ENCODE assay signal across 8 cellular contexts in the genomic region with DNA sequence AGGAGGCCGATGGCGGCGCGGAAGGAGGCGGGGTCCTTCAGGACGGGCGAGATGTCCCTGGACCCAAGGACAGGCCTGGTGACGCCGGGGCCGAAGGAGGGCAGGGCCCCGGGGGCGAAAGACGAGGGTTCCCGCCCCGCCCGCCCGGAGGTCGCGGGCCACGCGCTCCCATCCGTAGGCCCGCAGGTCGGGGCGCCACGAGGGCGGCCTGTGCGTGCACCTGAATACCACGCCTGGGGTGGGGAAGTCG. TPM values are rescaled to one million over a fixed set of nuclear protein-coding genes. Genes with fewer than 3 reads are reported as not detected.
A peak's percentile ranks its signal among the peaks of the same experiment; 100 is the strongest.
DNase-seq lines count a peak whose midpoint lies in the region; ATAC-seq and TF ChIP-seq lines count a peak whose summit lies in the region.

No MANE protein-coding gene starts in this region.

- no peaks in the 10 kb centered on the region for H3K27me3 ChIP-seq in right atrium auricular region
- no peaks in the 10 kb centered on the region for H3K27me3 ChIP-seq in esophagus muscularis mucosa
- H3K27me3 ChIP-seq in gastrocnemius medialis = no peaks in the 10 kb centered on the region

- H3K9me2 ChIP-seq in OCI-LY7 (ENCODE audit: insufficient read depth, low read length) = no peaks in the 10 kb centered on the region

- no peak for DNase-seq in right atrium auricular region (ENCODE audit: low spot score)
- no peak for DNase-seq in cardiac septum (ENCODE audit: low spot score)
- DNase-seq in OCI-LY7 (ENCODE audit: low spot score) = no peak
- DNase-seq in esophagus muscularis mucosa (ENCODE audit: extremely low spot score) = no peak
- no peak for DNase-seq in gastrocnemius medialis
- no peak for DNase-seq in NCI-H1092 (lab: John Stamatoyannopoulos, UW)
- DNase-seq in posterior vena cava (ENCODE audit: low spot score) = no peak

- BruUV-seq in OCI-LY7 (replicated peaks; lab: Mats Ljungman, UMichigan) = no TSS peak

- TF ChIP-seq EP300 in esophagus muscularis mucosa (IDR thresholded peaks at IDR 0.05) = no peak

- peak overlapping the region; percentile 74 for H3K4me2 ChIP-seq in OCI-LY7 (ENCODE audit: low read length)

- in situ Hi-C loops in gastrocnemius medialis (cut with MboI; ENCODE audit: low sequenced_read_pairs in 4 of 4) = no loop called here

- TF ChIP-seq POLR2A in esophagus muscularis mucosa (IDR thresholded peaks at IDR 0.05; ENCODE audit: low read depth) (no peak), gastrocnemius medialis (IDR thresholded peaks at IDR 0.05) (no peak)

- peak overlapping the region; percentile 50 to 77 for H3K4me3 ChIP-seq in right atrium auricular region
- peak overlapping the region; percentile 75 for H3K4me3 ChIP-seq in OCI-LY7 (ENCODE audit: low read depth, low read length, poor library complexity, severe bottlenecking)
- peak overlapping the region; percentile 77 to 90 (median 81) for H3K4me3 ChIP-seq in esophagus muscularis mucosa
- H3K4me3 ChIP-seq in gastrocnemius medialis = peak overlapping the region; percentile 70 to 81 (median 74)

- no peaks in the 10 kb centered on the region for H4K20me1 ChIP-seq in OCI-LY7 (ENCODE audit: insufficient read depth, low read length)

- H3K36me3 ChIP-seq in right atrium auricular region = peaks cover 10% of the 10 kb centered on the region
- peaks cover 42% of the 10 kb centered on the region for H3K36me3 ChIP-seq in OCI-LY7 (ENCODE audit: insufficient read depth, low read length)
- H3K36me3 ChIP-seq in esophagus muscularis mucosa = peaks cover 0 to 28% (median 24%) of the 10 kb centered on the region in 4 donors
- H3K36me3 ChIP-seq in gastrocnemius medialis = peaks cover 0 to 10% of the 10 kb centered on the region in 2 donors

- TF ChIP-seq CTCF in right atrium auricular region (IDR thresholded peaks at IDR 0.05) = no peak
- no peak for TF ChIP-seq CTCF in OCI-LY7 (conservative IDR thresholded peaks at IDR 0.05; ENCODE audit: low read length)
- TF ChIP-seq CTCF in esophagus muscularis mucosa (IDR thresholded peaks at IDR 0.05) = no peak
- no peak for TF ChIP-seq CTCF in gastrocnemius medialis (IDR thresholded peaks at IDR 0.05 in 4 of 5, conservative IDR thresholded peaks at IDR 0.05 in 1 of 5)

- CTCF ChIA-PET in OCI-LY7 (lab: Charles Lee; ENCODE audit: unreplicated experiment) = interaction anchor here (0.9 kb wide), 1 partner anchor 18 kb away, joined by 3 read pairs; no protein-coding TSS in a partner anchor

- POLR2A ChIA-PET in OCI-LY7 (lab: Charles Lee) = no interaction called here

- no peak overlapping the region for H2AFZ ChIP-seq in OCI-LY7 (ENCODE audit: low read length)

- ATAC-seq in gastrocnemius medialis (peak; percentile 27 to 29), HG03354 (IDR thresholded peaks at IDR 0.05; ENCODE audit: poor library complexity, severe bottlenecking, unreplicated experiment) (no peak)

- intact Hi-C loops in cardiac septum (cut with DNase I) (loop anchor here (5.0 kb wide), 2 partner anchors 356 to 406 kb away; a partner anchor contains a TSS), OCI-LY7 (cut with micrococcal nuclease; ENCODE audit: unreplicated experiment) (loop anchor here (10.0 kb wide), 1 partner anchor 283 kb away; a partner anchor contains a TSS), esophagus muscularis mucosa (cut with DNase I) (loop anchor here (10.0 kb wide), 1 partner anchor 363 kb away; a partner anchor contains a TSS), gastrocnemius medialis (cut with DNase I; ENCODE audit: low total_unique reads) (loop anchor here (1.0 to 10.0 kb wide), 7 partner anchors 8 to 947 kb away; a partner anchor contains a TSS), posterior vena cava (cut with DNase I) (no loop called here)

- H3K4me1 ChIP-seq in right atrium auricular region = peaks cover 0 to 37% of the 10 kb centered on the region in 2 donors
- H3K4me1 ChIP-seq in OCI-LY7 (ENCODE audit: insufficient read depth, low read length, poor library complexity, severe bottlenecking) = peaks cover 24% of the 10 kb centered on the region
- H3K4me1 ChIP-seq in esophagus muscularis mucosa = peaks cover 26 to 45% (median 40%) of the 10 kb centered on the region in 4 donors
- peaks cover 14 to 21% of the 10 kb centered on the region in 2 donors for H3K4me1 ChIP-seq in gastrocnemius medialis

- no CpG with 5 or more reads among the region's 30 CpGs for WGBS in esophagus muscularis mucosa

- peaks cover 12% of the 10 kb centered on the region; the same call in 1 of the 2 replicates for H3K79me2 ChIP-seq in OCI-LY7 (ENCODE audit: insufficient read depth, low read depth, low read length)

- H3K9me3 ChIP-seq in right atrium auricular region (no peaks in the 10 kb centered on the region), OCI-LY7 (ENCODE audit: low read length) (no peaks in the 10 kb centered on the region), esophagus muscularis mucosa (no peaks in the 10 kb centered on the region), gastrocnemius medialis (no peaks in the 10 kb centered on the region)

- H3K27ac ChIP-seq in right atrium auricular region (peak overlapping the region; percentile 87 to 92), OCI-LY7 (ENCODE audit: low read depth, low read length, poor library complexity, severe bottlenecking) (peak overlapping the region; percentile 76), esophagus muscularis mucosa (replicated peaks in 1 of 4) (peak overlapping the region; percentile 86 to 97 (median 92)), gastrocnemius medialis (peak overlapping the region; percentile 81 to 91 (median 90))

RNA-seq across cellular contexts. Expression of a gene that starts 0.2 kb away (rescaled TPM):
- total RNA-seq in right atrium auricular region = 10 to 100 TPM; 50.6 to 90.4 TPM
- 46.6 TPM for total RNA-seq in cardiac septum
- total RNA-seq in OCI-LY7 (2014; rRNA removed; shearing (Covaris generic)) = 168 and 216 TPM in 2 replicates
- 118 and 151 TPM in 2 replicates for total RNA-seq in OCI-LY7 (2022)
- 100 to 1,000 TPM in 2 of 4 donors, 10 to 100 TPM in 2; 60.6 to 141 (median 98.6) TPM for total RNA-seq in esophagus muscularis mucosa
- total RNA-seq in gastrocnemius medialis = 10 to 100 TPM; 56.2 to 78.7 (median 62.4) TPM
- total RNA-seq in posterior vena cava = 10 to 100 TPM; 73.1 to 92.8 TPM

RNA-seq across cellular contexts. Expression of a gene that starts 7.9 kb away (rescaled TPM):
- 1 to 10 TPM in 1 of 2 donors, under 1 TPM in 1; 0.39 to 1.3 TPM for total RNA-seq in right atrium auricular region
- total RNA-seq in cardiac septum = 0.46 TPM
- total RNA-seq in OCI-LY7 (2014; rRNA removed; shearing (Covaris generic)) = 82.7 and 90.2 TPM in 2 replicates
- total RNA-seq in OCI-LY7 (2022) = 108 and 150 TPM in 2 replicates
- 1 to 10 TPM in 1 of 4 donors, under 1 TPM in 2, not detected in 1; 0.17 to 1.4 (median 0.34) TPM for total RNA-seq in esophagus muscularis mucosa
- 1 to 10 TPM in 1 of 4 donors, under 1 TPM in 2, not detected in 1; 0.31 to 2.5 (median 0.42) TPM for total RNA-seq in gastrocnemius medialis
- total RNA-seq in posterior vena cava = 1 to 10 TPM in 1 of 2 donors, under 1 TPM in 1; 0.57 to 2.0 TPM

RNA-seq across cellular contexts. Expression of a gene that starts 26.5 kb away (rescaled TPM):
- total RNA-seq in right atrium auricular region = 10 to 100 TPM; 37.7 to 73.2 TPM
- total RNA-seq in cardiac septum = 20.4 TPM
- total RNA-seq in OCI-LY7 (2014; rRNA removed; shearing (Covaris generic)) = 123 and 144 TPM in 2 replicates
- 154 and 157 TPM in 2 replicates for total RNA-seq in OCI-LY7 (2022)
- total RNA-seq in esophagus muscularis mucosa = 100 to 1,000 TPM; 140 to 298 (median 182) TPM
- total RNA-seq in gastrocnemius medialis = 10 to 100 TPM in 3 of 4 donors, 1 to 10 TPM in 1; 9.0 to 37.0 (median 16.5) TPM
- 100 to 1,000 TPM in 1 of 2 donors, 10 to 100 TPM in 1; 99.3 to 103 TPM for total RNA-seq in posterior vena cava

RNA-seq across cellular contexts. Expression of a gene that starts 45.2 kb away (rescaled TPM):
- 10 to 100 TPM; 12.6 to 18.8 TPM for total RNA-seq in right atrium auricular region
- total RNA-seq in cardiac septum = 18.0 TPM
- 17.2 and 18.5 TPM in 2 replicates for total RNA-seq in OCI-LY7 (2014; rRNA removed; shearing (Covaris generic))
- 44.7 and 49.0 TPM in 2 replicates for total RNA-seq in OCI-LY7 (2022)
- 10 to 100 TPM in 3 of 4 donors, 1 to 10 TPM in 1; 9.5 to 19.1 (median 11.0) TPM for total RNA-seq in esophagus muscularis mucosa
- total RNA-seq in gastrocnemius medialis = 10 to 100 TPM in 2 of 4 donors, 1 to 10 TPM in 2; 8.8 to 14.7 (median 10.0) TPM
- total RNA-seq in posterior vena cava = 10 to 100 TPM; 17.2 to 24.9 TPM

RNA-seq across cellular contexts. Expression of a gene that starts 45.4 kb away (rescaled TPM):
- total RNA-seq in right atrium auricular region (10 to 100 TPM; 30.7 to 33.0 TPM), cardiac septum (42.3 TPM), OCI-LY7 (2022) (34.2 and 44.9 TPM in 2 replicates), esophagus muscularis mucosa (10 to 100 TPM; 22.9 to 35.8 (median 29.6) TPM), gastrocnemius medialis (10 to 100 TPM; 17.8 to 27.9 (median 20.5) TPM), posterior vena cava (10 to 100 TPM; 28.7 to 47.9 TPM)
- total RNA-seq in OCI-LY7 (2014; rRNA removed; shearing (Covaris generic)) = 27.3 and 27.6 TPM in 2 replicates

Comparison
In these comparisons a context has a peak if more than half of its experiments do, and no peak if none do; other contexts are left out.
1. RNA of a gene that starts 7.9 kb away (total RNA-seq): 82.7 to 150 TPM in OCI-LY7; 0.57 to 2.0 TPM in posterior vena cava, 0.39 to 1.3 TPM in right atrium auricular region, 0.46 TPM in cardiac septum (single experiment), 0.31 to 2.5 TPM in gastrocnemius medialis and 0.17 to 1.4 TPM in esophagus muscularis mucosa; every median in the first group is over 10 times any median in the second.
2. intact Hi-C loops: an anchor here in cardiac septum (5.0 kb wide), OCI-LY7 (10.0 kb wide), esophagus muscularis mucosa (10.0 kb wide) and gastrocnemius medialis (1.0 to 10.0 kb wide); none called in posterior vena cava.
3. Peak in every context shown above with its lines, with median percentiles within 50 percentile points of each other: H3K27ac ChIP-seq and H3K4me3 ChIP-seq.